In the genomic region with DNA sequence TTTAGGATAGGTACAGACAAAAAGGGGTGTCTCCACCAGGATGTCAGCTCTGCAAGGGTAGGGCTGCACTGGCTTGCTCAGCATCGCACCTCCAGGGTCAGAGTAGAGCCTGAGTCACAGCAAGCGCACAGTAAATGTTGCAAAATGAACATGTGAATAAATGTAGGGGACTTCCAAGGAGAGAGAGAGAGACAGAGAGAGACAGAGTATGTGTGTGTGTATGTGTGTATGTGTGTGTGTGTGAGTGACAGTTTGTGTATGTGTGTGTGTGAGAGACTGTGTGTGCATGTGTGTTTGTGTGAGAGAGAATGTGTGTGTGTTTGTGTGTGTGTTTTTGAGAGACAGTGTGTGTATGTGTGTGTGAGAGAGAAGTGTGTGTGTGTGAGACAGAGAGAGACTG, we compare ENCODE assay signal across 12 cellular contexts.
A peak's percentile ranks its signal among the peaks of the same experiment; 100 is the strongest.
DNase-seq lines count a peak whose midpoint lies in the region; ATAC-seq and TF ChIP-seq lines count a peak whose summit lies in the region.
"Had no signal": no experiment of that assay in that cellular context is flagged by ENCODE, and none has a peak within 500 bp of the region (broad histone marks: within the 10 kb centered on the region; RNA-seq: fewer than 3 reads in every experiment).

No MANE protein-coding gene starts in this region.

- TF ChIP-seq CTCF in omental fat pad (IDR thresholded peaks at IDR 0.05): no peak

- no peak overlapping the region for H3K27ac ChIP-seq in epithelial cell of prostate

- peak; percentile 48 for ATAC-seq in omental fat pad (ENCODE audit: low FRiP score)
- ATAC-seq: activated CD4-positive, CD25-positive, alpha-beta regulatory T cell treated with anti-CD3 and anti-CD28 coated beads, Interleukin-2, amount 50 U/mL, for 24 hours had no signal

- DNase-seq in activated CD4-positive, alpha-beta T cell treated with anti-CD3 and anti-CD28 coated beads for 48 hours: peak; percentile 20
- DNase-seq in activated CD4-positive, alpha-beta T cell treated with anti-CD3 and anti-CD28 coated beads for 1 hour: no peak
- DNase-seq in NCI-H226: peak; percentile 74
- DNase-seq in epithelial cell of prostate (ENCODE audit: low read depth, low spot score): peak; percentile 94
- no peak for DNase-seq in omental fat pad (ENCODE audit: low spot score)
- no peak for DNase-seq in NCI-H2081 (lab: John Stamatoyannopoulos, UW)
- no peak for DNase-seq in DMS153 treated with DMSO at 0.1 percent for 48 hours (lab: John Stamatoyannopoulos, UW; ENCODE audit: unreplicated experiment)
- DNase-seq in AML-193 (lab: John Stamatoyannopoulos, UW): no peak
- DNase-seq: activated gamma-delta T cell, NCI-H510A treated with DMSO at 0.1 percent for 48 hours, SK-N-SH had no signal

Comparison
In these comparisons a context has a peak if more than half of its experiments do, and no peak if none do; other contexts are left out.
1. DNase-seq: peak in activated CD4-positive, alpha-beta T cell treated with anti-CD3 and anti-CD28 coated beads for 48 hours (single experiment), NCI-H226 (single experiment) and epithelial cell of prostate (single experiment); none in activated CD4-positive, alpha-beta T cell treated with anti-CD3 and anti-CD28 coated beads for 1 hour (single experiment), omental fat pad (single experiment), NCI-H2081 (0 of 2), DMS153 treated with DMSO at 0.1 percent for 48 hours (single experiment) and AML-193 (0 of 2).